ENCODE assay signal across 1 cellular context in the genomic region with DNA sequence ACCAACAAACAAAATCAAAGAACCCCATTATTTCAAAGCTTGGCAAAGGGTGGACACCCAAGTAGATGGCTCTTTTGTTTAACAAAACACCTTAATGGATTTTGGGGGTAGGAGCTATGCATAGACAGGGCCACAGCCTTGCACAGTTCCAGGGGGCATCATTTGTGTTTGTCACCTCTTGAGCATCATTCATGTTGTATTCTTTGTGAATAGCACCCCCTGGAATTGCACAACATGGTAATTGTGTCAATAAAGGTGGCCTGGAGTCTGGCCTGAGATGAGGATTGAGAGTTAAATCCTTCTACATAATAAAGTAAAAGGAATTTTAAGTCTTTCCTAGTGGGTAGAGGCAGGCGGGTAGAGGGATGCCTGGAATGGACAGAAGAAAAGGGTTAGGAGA.
TF ChIP-seq lines count a peak whose summit lies in the region.

No MANE protein-coding gene starts in this region.

TF ChIP-seq in GM12878, 131 proteins besides CTCF, POLR2A, EP300 and RAD21:
- TF ChIP-seq ZSCAN29 (IDR thresholded peaks at IDR 0.05): no peak
- TF ChIP-seq NR2C2 (IDR thresholded peaks at IDR 0.05; ENCODE audit: borderline replicate concordance, control insufficient read depth, insufficient read length, low read depth): no peak
- no peak for TF ChIP-seq TAF1 (IDR thresholded peaks at IDR 0.05; ENCODE audit: borderline replicate concordance, low read depth, low read length)
- TF ChIP-seq PAX8 (IDR thresholded peaks at IDR 0.05): no peak
- TF ChIP-seq, protein P1, sequence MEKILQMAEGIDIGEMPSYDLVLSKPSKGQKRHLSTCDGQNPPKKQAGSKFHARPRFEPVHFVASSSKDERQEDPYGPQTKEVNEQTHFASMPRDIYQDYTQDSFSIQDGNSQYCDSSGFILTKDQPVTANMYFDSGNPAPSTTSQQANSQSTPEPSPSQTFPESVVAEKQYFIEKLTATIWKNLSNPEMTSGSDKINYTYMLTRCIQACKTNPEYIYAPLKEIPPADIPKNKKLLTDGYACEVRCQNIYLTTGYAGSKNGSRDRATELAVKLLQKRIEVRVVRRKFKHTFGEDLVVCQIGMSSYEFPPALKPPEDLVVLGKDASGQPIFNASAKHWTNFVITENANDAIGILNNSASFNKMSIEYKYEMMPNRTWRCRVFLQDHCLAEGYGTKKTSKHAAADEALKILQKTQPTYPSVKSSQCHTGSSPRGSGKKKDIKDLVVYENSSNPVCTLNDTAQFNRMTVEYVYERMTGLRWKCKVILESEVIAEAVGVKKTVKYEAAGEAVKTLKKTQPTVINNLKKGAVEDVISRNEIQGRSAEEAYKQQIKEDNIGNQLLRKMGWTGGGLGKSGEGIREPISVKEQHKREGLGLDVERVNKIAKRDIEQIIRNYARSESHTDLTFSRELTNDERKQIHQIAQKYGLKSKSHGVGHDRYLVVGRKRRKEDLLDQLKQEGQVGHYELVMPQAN (conservative IDR thresholded peaks at IDR 0.05): no peak
- TF ChIP-seq, protein P2, sequence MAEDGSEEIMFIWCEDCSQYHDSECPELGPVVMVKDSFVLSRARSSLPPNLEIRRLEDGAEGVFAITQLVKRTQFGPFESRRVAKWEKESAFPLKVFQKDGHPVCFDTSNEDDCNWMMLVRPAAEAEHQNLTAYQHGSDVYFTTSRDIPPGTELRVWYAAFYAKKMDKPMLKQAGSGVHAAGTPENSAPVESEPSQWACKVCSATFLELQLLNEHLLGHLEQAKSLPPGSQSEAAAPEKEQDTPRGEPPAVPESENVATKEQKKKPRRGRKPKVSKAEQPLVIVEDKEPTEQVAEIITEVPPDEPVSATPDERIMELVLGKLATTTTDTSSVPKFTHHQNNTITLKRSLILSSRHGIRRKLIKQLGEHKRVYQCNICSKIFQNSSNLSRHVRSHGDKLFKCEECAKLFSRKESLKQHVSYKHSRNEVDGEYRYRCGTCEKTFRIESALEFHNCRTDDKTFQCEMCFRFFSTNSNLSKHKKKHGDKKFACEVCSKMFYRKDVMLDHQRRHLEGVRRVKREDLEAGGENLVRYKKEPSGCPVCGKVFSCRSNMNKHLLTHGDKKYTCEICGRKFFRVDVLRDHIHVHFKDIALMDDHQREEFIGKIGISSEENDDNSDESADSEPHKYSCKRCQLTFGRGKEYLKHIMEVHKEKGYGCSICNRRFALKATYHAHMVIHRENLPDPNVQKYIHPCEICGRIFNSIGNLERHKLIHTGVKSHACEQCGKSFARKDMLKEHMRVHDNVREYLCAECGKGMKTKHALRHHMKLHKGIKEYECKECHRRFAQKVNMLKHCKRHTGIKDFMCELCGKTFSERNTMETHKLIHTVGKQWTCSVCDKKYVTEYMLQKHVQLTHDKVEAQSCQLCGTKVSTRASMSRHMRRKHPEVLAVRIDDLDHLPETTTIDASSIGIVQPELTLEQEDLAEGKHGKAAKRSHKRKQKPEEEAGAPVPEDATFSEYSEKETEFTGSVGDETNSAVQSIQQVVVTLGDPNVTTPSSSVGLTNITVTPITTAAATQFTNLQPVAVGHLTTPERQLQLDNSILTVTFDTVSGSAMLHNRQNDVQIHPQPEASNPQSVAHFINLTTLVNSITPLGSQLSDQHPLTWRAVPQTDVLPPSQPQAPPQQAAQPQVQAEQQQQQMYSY (CRISPR knock-in tag; IDR thresholded peaks at IDR 0.05): no peak
- TF ChIP-seq KDM1A (IDR thresholded peaks at IDR 0.05; ENCODE audit: borderline replicate concordance): no peak
- TF ChIP-seq SREBF1 (IDR thresholded peaks at IDR 0.05; ENCODE audit: low read length): no peak
